21 cellular contexts compared by ENCODE assay signal in genomic region chr1:221962385-221962784, GRCh38.
DNase-seq lines count a peak whose midpoint lies in the region; ATAC-seq and TF ChIP-seq lines count a peak whose summit lies in the region.
"Had no signal": no experiment of that assay in that cellular context is flagged by ENCODE, and none has a peak within 500 bp of the region (broad histone marks: within the 10 kb centered on the region; RNA-seq: fewer than 3 reads in every experiment).

No MANE protein-coding gene starts in this region.

- CTCF ChIA-PET in Caco-2 (lab: Charles Lee): no interaction called here

- no peaks in the 10 kb centered on the region for H3K27me3 Mint-ChIP-seq in activated T-helper 2 cell treated with anti-CD3 and anti-CD28 coated beads, Interferon-gamma antibody, Interleukin-2, Interleukin-4, amounts not matched to agents 10 μg/mL and 5 μg/mL and 100 μg/mL, durations not matched to agents 14 hours and 24 hours and 36 hours (ENCODE audit: low read depth)
- H3K27me3 Mint-ChIP-seq in natural killer cell treated with Interleukin-12 subunit alpha and Interleukin-12 subunit beta and Interleukin-15 and Interleukin-18, amount 100 ng/mL, for 72 hours: no peaks in the 10 kb centered on the region
- H3K27me3 Mint-ChIP-seq in Caco-2 (ENCODE audit: insufficient read depth, unreplicated experiment): no peaks in the 10 kb centered on the region
- H3K27me3 Mint-ChIP-seq: activated naive CD8-positive, alpha-beta T cell treated with anti-CD3 and anti-CD28 coated beads, Interleukin-2, amount 50 U/mL, for 24 hours; effector memory CD8-positive, alpha-beta T cell had no signal

- no peak overlapping the region for H2AFZ ChIP-seq in hepatocyte

- H3K4me1 ChIP-seq in BLaER1 treated with 17β-estradiol and CSF1 and Interleukin-3, amounts not matched to agents 10 nM and 100 nM: peaks cover 17 to 31% (median 23%) of the 10 kb centered on the region in 10 experiments; a peak in 19 of 20 replicates
- H3K4me1 ChIP-seq in upper lobe of left lung: peaks cover 0 to 20% (median 10%) of the 10 kb centered on the region in 4 donors
- no peaks in the 10 kb centered on the region for H3K4me1 ChIP-seq in Caco-2
- H3K4me1 ChIP-seq in hepatocyte (ENCODE audit: insufficient read depth): no peaks in the 10 kb centered on the region
- H3K4me1 ChIP-seq: gastroesophageal sphincter had no signal

- no peak for DNase-seq in activated T-helper 2 cell treated with anti-CD3 and anti-CD28 coated beads, Interferon-gamma antibody, Interleukin-2, Interleukin-4, amounts not matched to agents 10 μg/mL and 5 μg/mL and 100 μg/mL, durations not matched to agents 14 hours and 24 hours and 36 hours (ENCODE audit: low spot score)
- DNase-seq in natural killer cell treated with Interleukin-12 subunit alpha and Interleukin-12 subunit beta and Interleukin-15 and Interleukin-18, amount 100 ng/mL, for 72 hours (ENCODE audit: low spot score): no peak
- DNase-seq in upper lobe of left lung: no peak
- no peak for DNase-seq in left cardiac atrium
- DNase-seq in Caco-2: no peak
- DNase-seq in hepatocyte (ENCODE audit: low spot score): no peak
- DNase-seq: esophagus squamous epithelium; H9; kidney; NCI-H1930; NCI-H226; occipital lobe; stimulated activated CD4-positive, alpha-beta T cell treated with anti-CD3 and anti-CD28 coated beads, Interleukin-12 subunit alpha, Interleukin-12 subunit beta, amount 100 ng/mL, for 4 hours had no signal

- intact Hi-C loops in activated T-helper 2 cell treated with anti-CD3 and anti-CD28 coated beads, Interferon-gamma antibody, Interleukin-2, Interleukin-4, amounts not matched to agents 10 μg/mL and 5 μg/mL and 100 μg/mL, durations not matched to agents 14 hours and 24 hours and 36 hours (cut with micrococcal nuclease): loop anchor here (5.0 kb wide), 2 partner anchors 135 to 220 kb away; partner anchors contain the start of gene DUSP10
- intact Hi-C loops in left cardiac atrium (cut with DNase I): no loop called here
- intact Hi-C loops in Caco-2 (cut with micrococcal nuclease; ENCODE audit: unreplicated experiment): no loop called here

- peaks cover 0 to 8% (median 2%) of the 10 kb centered on the region in 11 experiments; a peak in 6 of 22 replicates for H3K9me3 ChIP-seq in BLaER1 treated with 17β-estradiol and CSF1 and Interleukin-3, amounts not matched to agents 10 nM and 100 nM (replicated peaks in 1 of 11)
- no peaks in the 10 kb centered on the region for H3K9me3 ChIP-seq in KOPT-K1 (ENCODE audit: insufficient read depth, low read length, poor library complexity, severe bottlenecking)
- H3K9me3 ChIP-seq in upper lobe of left lung: no peaks in the 10 kb centered on the region
- H3K9me3 ChIP-seq in Caco-2: no peaks in the 10 kb centered on the region
- no peaks in the 10 kb centered on the region for H3K9me3 ChIP-seq in hepatocyte (ENCODE audit: low read depth)
- H3K9me3 ChIP-seq: esophagus squamous epithelium, gastroesophageal sphincter had no signal

- peak overlapping the region; percentile 4 for H3K27ac Mint-ChIP-seq in activated T-helper 2 cell treated with anti-CD3 and anti-CD28 coated beads, Interferon-gamma antibody, Interleukin-2, Interleukin-4, amounts not matched to agents 10 μg/mL and 5 μg/mL and 100 μg/mL, durations not matched to agents 14 hours and 24 hours and 36 hours
- peak overlapping the region; percentile 11 to 26 for H3K27ac Mint-ChIP-seq in natural killer cell treated with Interleukin-12 subunit alpha and Interleukin-12 subunit beta and Interleukin-15 and Interleukin-18, amount 100 ng/mL, for 72 hours
- H3K27ac Mint-ChIP-seq in Caco-2 (ENCODE audit: unreplicated experiment): no peak overlapping the region

- no peaks in the 10 kb centered on the region for H3K9me2 ChIP-seq in hepatocyte (replicated peaks; ENCODE audit: insufficient read depth)

- no peaks in the 10 kb centered on the region for H3K36me3 ChIP-seq in BLaER1 treated with 17β-estradiol and CSF1 and Interleukin-3, amounts not matched to agents 10 nM and 100 nM
- H3K36me3 ChIP-seq in KOPT-K1 (ENCODE audit: insufficient read depth, low read length): no peaks in the 10 kb centered on the region
- H3K36me3 ChIP-seq in upper lobe of left lung: no peaks in the 10 kb centered on the region
- no peaks in the 10 kb centered on the region for H3K36me3 ChIP-seq in Caco-2 (ENCODE audit: control insufficient read depth, insufficient read depth, low read length)
- H3K36me3 ChIP-seq in hepatocyte (replicated peaks; ENCODE audit: insufficient read depth, low read depth): no peaks in the 10 kb centered on the region
- H3K36me3 ChIP-seq: brain microvascular endothelial cell, esophagus squamous epithelium, gastroesophageal sphincter had no signal

- no peaks in the 10 kb centered on the region for H3K79me2 ChIP-seq in hepatocyte

- H3K27me3 ChIP-seq in BLaER1 treated with 17β-estradiol and CSF1 and Interleukin-3, amounts not matched to agents 10 nM and 100 nM: no peaks in the 10 kb centered on the region
- H3K27me3 ChIP-seq in upper lobe of left lung (no peaks in the 10 kb centered on the region), Caco-2 (replicated peaks; ENCODE audit: control insufficient read depth, insufficient read depth, low read length) (no peaks in the 10 kb centered on the region), hepatocyte (no peaks in the 10 kb centered on the region)
- H3K27me3 ChIP-seq: brain microvascular endothelial cell, esophagus squamous epithelium, gastroesophageal sphincter had no signal

- no peak for TF ChIP-seq EP300 in upper lobe of left lung (IDR thresholded peaks at IDR 0.05)

- peaks cover 21% of the 10 kb centered on the region for H3K4me1 Mint-ChIP-seq in activated T-helper 2 cell treated with anti-CD3 and anti-CD28 coated beads, Interferon-gamma antibody, Interleukin-2, Interleukin-4, amounts not matched to agents 10 μg/mL and 5 μg/mL and 100 μg/mL, durations not matched to agents 14 hours and 24 hours and 36 hours (ENCODE audit: low read depth)
- peaks cover 13 to 14% of the 10 kb centered on the region in 2 donors for H3K4me1 Mint-ChIP-seq in natural killer cell treated with Interleukin-12 subunit alpha and Interleukin-12 subunit beta and Interleukin-15 and Interleukin-18, amount 100 ng/mL, for 72 hours (ENCODE audit: low read depth in 2 of 2)
- H3K4me1 Mint-ChIP-seq in Caco-2 (ENCODE audit: low read depth, unreplicated experiment): no peaks in the 10 kb centered on the region

- ATAC-seq in natural killer cell treated with Interleukin-12 subunit alpha and Interleukin-12 subunit beta and Interleukin-15 and Interleukin-18, amount 100 ng/mL, for 72 hours: no peak
- no peak for ATAC-seq in upper lobe of left lung (ENCODE audit: low FRiP score in 2 of 2)
- ATAC-seq in left cardiac atrium: no peak
- ATAC-seq: gastroesophageal sphincter had no signal

- H3K27ac ChIP-seq in BLaER1 treated with 17β-estradiol and CSF1 and Interleukin-3, amounts not matched to agents 10 nM and 100 nM: peak overlapping the region in 6 of 11 experiments; percentile 35 to 70 (median 54); a peak in 10 of 22 replicates
- H3K27ac ChIP-seq in KOPT-K1 (ENCODE audit: low read depth, low read length, poor library complexity, severe bottlenecking) (peak overlapping the region; percentile 45), upper lobe of left lung (peak overlapping the region in 2 of 4 donors; percentile 64), hepatocyte (no peak overlapping the region)
- H3K27ac ChIP-seq: brain microvascular endothelial cell, gastroesophageal sphincter had no signal

- peaks cover 5% of the 10 kb centered on the region for H3K9me3 Mint-ChIP-seq in activated T-helper 2 cell treated with anti-CD3 and anti-CD28 coated beads, Interferon-gamma antibody, Interleukin-2, Interleukin-4, amounts not matched to agents 10 μg/mL and 5 μg/mL and 100 μg/mL, durations not matched to agents 14 hours and 24 hours and 36 hours
- no peaks in the 10 kb centered on the region for H3K9me3 Mint-ChIP-seq in natural killer cell treated with Interleukin-12 subunit alpha and Interleukin-12 subunit beta and Interleukin-15 and Interleukin-18, amount 100 ng/mL, for 72 hours
- no peaks in the 10 kb centered on the region for H3K9me3 Mint-ChIP-seq in Caco-2 (ENCODE audit: unreplicated experiment)
- H3K9me3 Mint-ChIP-seq: activated naive CD8-positive, alpha-beta T cell treated with anti-CD3 and anti-CD28 coated beads, Interleukin-2, amount 50 U/mL, for 24 hours; effector memory CD8-positive, alpha-beta T cell had no signal

- no peaks in the 10 kb centered on the region for H4K20me1 ChIP-seq in BLaER1 treated with 17β-estradiol and CSF1 and Interleukin-3, amounts not matched to agents 10 nM and 100 nM
- no peaks in the 10 kb centered on the region for H4K20me1 ChIP-seq in hepatocyte (ENCODE audit: insufficient read depth, poor library complexity, severe bottlenecking)

- no peak overlapping the region for H3K4me3 Mint-ChIP-seq in activated T-helper 2 cell treated with anti-CD3 and anti-CD28 coated beads, Interferon-gamma antibody, Interleukin-2, Interleukin-4, amounts not matched to agents 10 μg/mL and 5 μg/mL and 100 μg/mL, durations not matched to agents 14 hours and 24 hours and 36 hours (ENCODE audit: low read depth)
- peak overlapping the region; percentile 11 for H3K4me3 Mint-ChIP-seq in natural killer cell treated with Interleukin-12 subunit alpha and Interleukin-12 subunit beta and Interleukin-15 and Interleukin-18, amount 100 ng/mL, for 72 hours
- H3K4me3 Mint-ChIP-seq in Caco-2 (ENCODE audit: unreplicated experiment): no peak overlapping the region
- H3K4me3 Mint-ChIP-seq: effector memory CD8-positive, alpha-beta T cell; H9; type B pancreatic cell had no signal

- peak overlapping the region in 10 of 11 experiments; percentile 49 to 75 (median 56); a peak in 16 of 22 replicates for H3K4me2 ChIP-seq in BLaER1 treated with 17β-estradiol and CSF1 and Interleukin-3, amounts not matched to agents 10 nM and 100 nM
- H3K4me2 ChIP-seq in hepatocyte: no peak overlapping the region

- peak overlapping the region in 1 of 11 experiments; percentile 12; a peak in 2 of 22 replicates for H3K9ac ChIP-seq in BLaER1 treated with 17β-estradiol and CSF1 and Interleukin-3, amounts not matched to agents 10 nM and 100 nM

- BruUV-seq in Caco-2 (replicated peaks; lab: Mats Ljungman, UMichigan): no TSS peak

- POLR2A ChIA-PET in Caco-2 (lab: Charles Lee): no interaction called here

- H3K36me3 Mint-ChIP-seq in activated T-helper 2 cell treated with anti-CD3 and anti-CD28 coated beads, Interferon-gamma antibody, Interleukin-2, Interleukin-4, amounts not matched to agents 10 μg/mL and 5 μg/mL and 100 μg/mL, durations not matched to agents 14 hours and 24 hours and 36 hours (ENCODE audit: low read depth): peaks cover 3% of the 10 kb centered on the region
- H3K36me3 Mint-ChIP-seq in natural killer cell treated with Interleukin-12 subunit alpha and Interleukin-12 subunit beta and Interleukin-15 and Interleukin-18, amount 100 ng/mL, for 72 hours: no peaks in the 10 kb centered on the region
- H3K36me3 Mint-ChIP-seq in Caco-2 (ENCODE audit: insufficient read depth, unreplicated experiment): peaks cover 4% of the 10 kb centered on the region
- H3K36me3 Mint-ChIP-seq: type B pancreatic cell had no signal

- TF ChIP-seq POLR2A in upper lobe of left lung (IDR thresholded peaks at IDR 0.05): no peak

- 89 to 94% methylated on average over 4 of the region's 4 CpGs for WGBS in upper lobe of left lung, 2 donors
- 97% methylated on average over 4 of the region's 4 CpGs for WGBS in hepatocyte (ENCODE audit: low lambda C conversion rate, missing lambda C conversion rate)

- H3K4me3 ChIP-seq in BLaER1 treated with 17β-estradiol and CSF1 and Interleukin-3, amounts not matched to agents 10 nM and 100 nM: no peak overlapping the region
- H3K4me3 ChIP-seq in upper lobe of left lung: no peak overlapping the region
- H3K4me3 ChIP-seq in Caco-2 (ENCODE audit: low read depth, low read length): no peak overlapping the region
- no peak overlapping the region for H3K4me3 ChIP-seq in hepatocyte
- H3K4me3 ChIP-seq: esophagus squamous epithelium, gastroesophageal sphincter, lung had no signal

- no peak for TF ChIP-seq CTCF in upper lobe of left lung (IDR thresholded peaks at IDR 0.05)
- no peak for TF ChIP-seq CTCF in Caco-2 (IDR thresholded peaks at IDR 0.05; ENCODE audit: insufficient read depth in 1 of 2, low read depth in 1 of 2, low read length in 1 of 2, severe bottlenecking in 1 of 2, unreplicated experiment in 1 of 2)
- no peak for TF ChIP-seq CTCF in hepatocyte (IDR thresholded peaks at IDR 0.05; ENCODE audit: poor library complexity)
